In genomic region chr21:43921602-43921978, GRCh38 we compare ENCODE assay signal across 10 cellular contexts. TPM values are rescaled to one million over a fixed set of nuclear protein-coding genes. Genes with fewer than 3 reads are reported as not detected.
DNase-seq lines count a peak whose midpoint lies in the region; ATAC-seq and TF ChIP-seq lines count a peak whose summit lies in the region.
"Had no signal": no experiment of that assay in that cellular context is flagged by ENCODE, and none has a peak within 500 bp of the region (broad histone marks: within the 10 kb centered on the region; RNA-seq: fewer than 3 reads in every experiment).

No MANE protein-coding gene starts in this region.

- CTCF ChIA-PET in activated CD4-positive, alpha-beta T cell treated with anti-CD3 and anti-CD28 coated beads for 36 hours (lab: Charles Lee): interaction anchor here (0.6 to 1.6 kb wide), 7 partner anchors 10 to 132 kb away, joined by 3 to 6 read pairs (median 3); no protein-coding TSS in a partner anchor

- intact Hi-C loops in activated CD4-positive, alpha-beta T cell treated with anti-CD3 and anti-CD28 coated beads for 36 hours (cut with DNase I, micrococcal nuclease): no loop called here

- DNase-seq in NCI-H2171 treated with DMSO at 0.1 percent for 48 hours (lab: John Stamatoyannopoulos, UW) (peak; percentile 8), NCI-H2171 (lab: John Stamatoyannopoulos, UW) (no peak), chondrocyte (ENCODE audit: low spot score) (peak; percentile 59), SIG-M5 (lab: John Stamatoyannopoulos, UW) (no peak)
- DNase-seq in activated CD4-positive, alpha-beta T cell treated with anti-CD3 and anti-CD28 coated beads for 36 hours: peak; percentile 63
- no peak for DNase-seq in stimulated activated effector memory CD8-positive, alpha-beta T cell treated with anti-CD3 and anti-CD28 coated beads, Interleukin-12 subunit alpha, Interleukin-12 subunit beta, amount 100 ng/mL, for 72 hours (ENCODE audit: low spot score in 2 of 2)

- H3K36me3 Mint-ChIP-seq in activated CD4-positive, alpha-beta T cell treated with anti-CD3 and anti-CD28 coated beads for 36 hours (ENCODE audit: low read depth): peaks cover 28% of the 10 kb centered on the region
- no peaks in the 10 kb centered on the region for H3K36me3 Mint-ChIP-seq in chondrocyte (ENCODE audit: low read depth)
- peaks cover 41% of the 10 kb centered on the region for H3K36me3 Mint-ChIP-seq in stimulated activated effector memory CD8-positive, alpha-beta T cell treated with anti-CD3 and anti-CD28 coated beads, Interleukin-12 subunit alpha, Interleukin-12 subunit beta, amount 100 ng/mL, for 72 hours

- peak overlapping the region; percentile 96 for H3K27ac Mint-ChIP-seq in activated CD4-positive, alpha-beta T cell treated with anti-CD3 and anti-CD28 coated beads for 36 hours
- no peak overlapping the region for H3K27ac Mint-ChIP-seq in chondrocyte (ENCODE audit: unreplicated experiment)
- peak overlapping the region; percentile 95 for H3K27ac Mint-ChIP-seq in stimulated activated effector memory CD8-positive, alpha-beta T cell treated with anti-CD3 and anti-CD28 coated beads, Interleukin-12 subunit alpha, Interleukin-12 subunit beta, amount 100 ng/mL, for 72 hours

- TF ChIP-seq CTCF in chondrocyte (IDR thresholded peaks at IDR 0.05): no peak

- H3K4me3 Mint-ChIP-seq in activated CD4-positive, alpha-beta T cell treated with anti-CD3 and anti-CD28 coated beads for 36 hours: peak overlapping the region; percentile 49
- H3K4me3 Mint-ChIP-seq in chondrocyte (ENCODE audit: unreplicated experiment): no peak overlapping the region
- H3K4me3 Mint-ChIP-seq in stimulated activated effector memory CD8-positive, alpha-beta T cell treated with anti-CD3 and anti-CD28 coated beads, Interleukin-12 subunit alpha, Interleukin-12 subunit beta, amount 100 ng/mL, for 72 hours: peak overlapping the region; percentile 54

- H3K9me3 Mint-ChIP-seq in activated CD4-positive, alpha-beta T cell treated with anti-CD3 and anti-CD28 coated beads for 36 hours (ENCODE audit: low read depth): no peaks in the 10 kb centered on the region
- no peaks in the 10 kb centered on the region for H3K9me3 Mint-ChIP-seq in chondrocyte (ENCODE audit: low read depth)
- H3K9me3 Mint-ChIP-seq in stimulated activated effector memory CD8-positive, alpha-beta T cell treated with anti-CD3 and anti-CD28 coated beads, Interleukin-12 subunit alpha, Interleukin-12 subunit beta, amount 100 ng/mL, for 72 hours: no peaks in the 10 kb centered on the region

- no peaks in the 10 kb centered on the region for H3K27me3 Mint-ChIP-seq in activated CD4-positive, alpha-beta T cell treated with anti-CD3 and anti-CD28 coated beads for 36 hours
- H3K27me3 Mint-ChIP-seq in chondrocyte (ENCODE audit: low read depth): no peaks in the 10 kb centered on the region

- POLR2A ChIA-PET in activated CD4-positive, alpha-beta T cell treated with anti-CD3 and anti-CD28 coated beads for 36 hours (lab: Charles Lee): interaction anchor here (0.6 kb wide), 1 partner anchor 37 kb away, joined by 3 read pairs; no protein-coding TSS in a partner anchor

- H3K4me1 Mint-ChIP-seq in activated CD4-positive, alpha-beta T cell treated with anti-CD3 and anti-CD28 coated beads for 36 hours: peaks cover 67% of the 10 kb centered on the region
- H3K4me1 Mint-ChIP-seq in chondrocyte (ENCODE audit: low read depth): peaks cover 31% of the 10 kb centered on the region
- peaks cover 65% of the 10 kb centered on the region for H3K4me1 Mint-ChIP-seq in stimulated activated effector memory CD8-positive, alpha-beta T cell treated with anti-CD3 and anti-CD28 coated beads, Interleukin-12 subunit alpha, Interleukin-12 subunit beta, amount 100 ng/mL, for 72 hours

- peak; percentile 43 for ATAC-seq in activated CD4-positive, alpha-beta T cell treated with anti-CD3 and anti-CD28 coated beads for 36 hours
- no peak for ATAC-seq in stimulated activated effector memory CD8-positive, alpha-beta T cell treated with anti-CD3 and anti-CD28 coated beads, Interleukin-12 subunit alpha, Interleukin-12 subunit beta, amount 100 ng/mL, for 72 hours
- ATAC-seq in GM21619 (IDR thresholded peaks at IDR 0.05; ENCODE audit: unreplicated experiment) (no peak), GM18873 (IDR thresholded peaks at IDR 0.05; ENCODE audit: low FRiP score, unreplicated experiment) (no peak)
- ATAC-seq: mucosa of descending colon, Panc1 had no signal

RNA-seq across cellular contexts. Expression of gene AGPAT3, which starts 56.6 kb away (rescaled TPM):
- total RNA-seq in activated CD4-positive, alpha-beta T cell treated with anti-CD3 and anti-CD28 coated beads for 36 hours: 10 to 100 TPM; 73.5 to 90.7 TPM
- total RNA-seq in chondrocyte: 43.5 to 48.1 TPM (median 45.4 TPM) in 3 replicates

Comparison
In these comparisons a context has a peak if more than half of its experiments do, and no peak if none do; other contexts are left out.
1. DNase-seq: peak in NCI-H2171 treated with DMSO at 0.1 percent for 48 hours (single experiment), activated CD4-positive, alpha-beta T cell treated with anti-CD3 and anti-CD28 coated beads for 36 hours (single experiment) and chondrocyte (single experiment); none in NCI-H2171 (single experiment), stimulated activated effector memory CD8-positive, alpha-beta T cell treated with anti-CD3 and anti-CD28 coated beads, Interleukin-12 subunit alpha, Interleukin-12 subunit beta, amount 100 ng/mL, for 72 hours (0 of 2) and SIG-M5 (single experiment).